ENCODE assay signal across 1 cellular context in genomic region chr11:34358666-34359547, GRCh38.
A peak's percentile ranks its signal among the peaks of the same experiment; 100 is the strongest.
TF ChIP-seq lines count a peak whose summit lies in the region.

No MANE protein-coding gene starts in this region.

TF ChIP-seq in HEK293, 187 proteins besides CTCF, POLR2A, EP300 and RAD21 (continued from another document and continues in another):
- TF ChIP-seq ZSCAN18 (tag by site-specific recombination; IDR thresholded peaks at IDR 0.05) (no peak), ZNF600 (tag by site-specific recombination; IDR thresholded peaks at IDR 0.05) (peak; percentile 38; the same call in 1 of the 2 replicates), ZBTB6 (tag by site-specific recombination; IDR thresholded peaks at IDR 0.05) (no peak), ZFHX2 (tag by site-specific recombination; conservative IDR thresholded peaks at IDR 0.05) (no peak), ZFP69B (tag by site-specific recombination; IDR thresholded peaks at IDR 0.05) (no peak), ZNF24 (tag by site-specific recombination; IDR thresholded peaks at IDR 0.05) (no peak; the same call in 1 of the 2 replicates), ELK4 (IDR thresholded peaks at IDR 0.05; ENCODE audit: borderline replicate concordance, low read depth, low read length) (no peak), ZNF677 (tag by site-specific recombination; IDR thresholded peaks at IDR 0.05) (no peak), EGR2 (tag by site-specific recombination; IDR thresholded peaks at IDR 0.05; ENCODE audit: low read depth) (no peak), ZNF169 (tag by site-specific recombination; IDR thresholded peaks at IDR 0.05) (no peak), ZSCAN4 (tag by site-specific recombination; IDR thresholded peaks at IDR 0.05) (no peak), KLF8 (tag by site-specific recombination; IDR thresholded peaks at IDR 0.05) (peak; percentile 8; the same call in 1 of the 2 replicates), ZNF629 (tag by site-specific recombination; IDR thresholded peaks at IDR 0.05) (no peak), AEBP2 (tag by site-specific recombination; IDR thresholded peaks at IDR 0.05; ENCODE audit: borderline replicate concordance) (no peak), KLF1 (tag by site-specific recombination; IDR thresholded peaks at IDR 0.05) (no peak), ZNF792 (tag by site-specific recombination; IDR thresholded peaks at IDR 0.05) (no peak), ZNF580 (tag by site-specific recombination; IDR thresholded peaks at IDR 0.05) (no peak), ZBTB17 (tag by site-specific recombination; IDR thresholded peaks at IDR 0.05) (peak; percentile 66), BCL11B (tag by site-specific recombination; IDR thresholded peaks at IDR 0.05; ENCODE audit: low read depth) (peak; percentile 73; the same call in 1 of the 2 replicates), REPIN1 (tag by site-specific recombination; IDR thresholded peaks at IDR 0.05; ENCODE audit: low read depth) (no peak), KLF17 (tag by site-specific recombination; IDR thresholded peaks at IDR 0.05) (no peak), ZNF221 (tag by site-specific recombination; IDR thresholded peaks at IDR 0.05; ENCODE audit: borderline replicate concordance) (no peak), ZNF561 (tag by site-specific recombination; IDR thresholded peaks at IDR 0.05; ENCODE audit: borderline replicate concordance) (0 out of 2 replicates have a peak, but pooled peaks have one; percentile 31), ZNF335 (tag by site-specific recombination; conservative IDR thresholded peaks at IDR 0.05) (peak; percentile 98), ZNF610 (tag by site-specific recombination; IDR thresholded peaks at IDR 0.05; ENCODE audit: borderline replicate concordance) (no peak), ZNF621 (tag by site-specific recombination; IDR thresholded peaks at IDR 0.05) (no peak), HOXA7 (CRISPR knock-in tag; IDR thresholded peaks at IDR 0.05; ENCODE audit: borderline replicate concordance) (no peak), ZNF449 (tag by site-specific recombination; IDR thresholded peaks at IDR 0.05) (no peak), PRDM4 (tag by site-specific recombination; IDR thresholded peaks at IDR 0.05) (peak; percentile 100), ZNF707 (tag by site-specific recombination; IDR thresholded peaks at IDR 0.05) (no peak), ZNF202 (tag by site-specific recombination; IDR thresholded peaks at IDR 0.05; ENCODE audit: borderline replicate concordance) (no peak), GLI2 (tag by site-specific recombination; IDR thresholded peaks at IDR 0.05; ENCODE audit: borderline replicate concordance, low read depth) (no peak), ZNF174 (tag by site-specific recombination; IDR thresholded peaks at IDR 0.05) (no peak), ZNF416 (tag by site-specific recombination; IDR thresholded peaks at IDR 0.05) (no peak), ZNF112 (tag by site-specific recombination; IDR thresholded peaks at IDR 0.05) (no peak), ZNF148 (tag by site-specific recombination; IDR thresholded peaks at IDR 0.05; ENCODE audit: borderline replicate concordance) (no peak), ZNF311 (tag by site-specific recombination; IDR thresholded peaks at IDR 0.05; ENCODE audit: borderline replicate concordance) (no peak), ZNF404 (tag by site-specific recombination; IDR thresholded peaks at IDR 0.05) (no peak), ZNF76 (tag by site-specific recombination; IDR thresholded peaks at IDR 0.05; ENCODE audit: borderline replicate concordance, low read depth) (no peak), TCF7L2 (IDR thresholded peaks at IDR 0.05; ENCODE audit: borderline replicate concordance, low read depth, low read length) (no peak), ZNF530 (tag by site-specific recombination; IDR thresholded peaks at IDR 0.05; ENCODE audit: low read depth) (no peak), ZBTB20 (tag by site-specific recombination; IDR thresholded peaks at IDR 0.05) (peak; percentile 38), ZNF362 (tag by site-specific recombination; IDR thresholded peaks at IDR 0.05) (no peak), ZNF423 (tag by site-specific recombination; IDR thresholded peaks at IDR 0.05) (no peak), ZNF571 (tag by site-specific recombination; IDR thresholded peaks at IDR 0.05) (no peak), ZNF280C (tag by site-specific recombination; IDR thresholded peaks at IDR 0.05) (no peak)
